1 cellular context compared by ENCODE assay signal in genomic region chr17:8159032-8159400, GRCh38.
TF ChIP-seq lines count a peak whose summit lies in the region.

No MANE protein-coding gene starts in this region.

TF ChIP-seq in HepG2, 621 proteins besides CTCF, POLR2A, EP300 and RAD21:
- TF ChIP-seq REPIN1 (CRISPR knock-in tag; IDR thresholded peaks at IDR 0.05; ENCODE audit: borderline replicate concordance, low read depth) (no peak), ZFP90 (CRISPR knock-in tag; IDR thresholded peaks at IDR 0.05; ENCODE audit: borderline replicate concordance) (no peak), ZNF616 (CRISPR knock-in tag; IDR thresholded peaks at IDR 0.05; ENCODE audit: low read depth) (no peak), KDM1A (CRISPR knock-in tag; IDR thresholded peaks at IDR 0.05) (no peak), PHF21A (CRISPR knock-in tag; IDR thresholded peaks at IDR 0.05) (no peak), ZNF317 (CRISPR knock-in tag; IDR thresholded peaks at IDR 0.05) (no peak), ZNF614 (CRISPR knock-in tag; IDR thresholded peaks at IDR 0.05; ENCODE audit: borderline replicate concordance) (no peak), ATF6 (CRISPR knock-in tag; conservative IDR thresholded peaks at IDR 0.05) (no peak), ZNF713 (CRISPR knock-in tag; IDR thresholded peaks at IDR 0.05) (no peak), POLR2G (IDR thresholded peaks at IDR 0.05; ENCODE audit: low read depth, low read length) (no peak), ZNF816 (CRISPR knock-in tag; IDR thresholded peaks at IDR 0.05; ENCODE audit: borderline replicate concordance) (no peak), SRSF1 (optimal IDR thresholded peaks at IDR 0.05; ENCODE audit: low read depth, low read length) (no peak), BRF2 (CRISPR knock-in tag; IDR thresholded peaks at IDR 0.05) (no peak), HMG20A (CRISPR knock-in tag; IDR thresholded peaks at IDR 0.05; ENCODE audit: borderline replicate concordance) (no peak), AGO2 (optimal IDR thresholded peaks at IDR 0.05; ENCODE audit: low read depth, low read length) (no peak), SRSF4 (IDR thresholded peaks at IDR 0.05; ENCODE audit: low read depth, low read length, poor library complexity, severe bottlenecking) (no peak)
- TF ChIP-seq, protein P1, sequence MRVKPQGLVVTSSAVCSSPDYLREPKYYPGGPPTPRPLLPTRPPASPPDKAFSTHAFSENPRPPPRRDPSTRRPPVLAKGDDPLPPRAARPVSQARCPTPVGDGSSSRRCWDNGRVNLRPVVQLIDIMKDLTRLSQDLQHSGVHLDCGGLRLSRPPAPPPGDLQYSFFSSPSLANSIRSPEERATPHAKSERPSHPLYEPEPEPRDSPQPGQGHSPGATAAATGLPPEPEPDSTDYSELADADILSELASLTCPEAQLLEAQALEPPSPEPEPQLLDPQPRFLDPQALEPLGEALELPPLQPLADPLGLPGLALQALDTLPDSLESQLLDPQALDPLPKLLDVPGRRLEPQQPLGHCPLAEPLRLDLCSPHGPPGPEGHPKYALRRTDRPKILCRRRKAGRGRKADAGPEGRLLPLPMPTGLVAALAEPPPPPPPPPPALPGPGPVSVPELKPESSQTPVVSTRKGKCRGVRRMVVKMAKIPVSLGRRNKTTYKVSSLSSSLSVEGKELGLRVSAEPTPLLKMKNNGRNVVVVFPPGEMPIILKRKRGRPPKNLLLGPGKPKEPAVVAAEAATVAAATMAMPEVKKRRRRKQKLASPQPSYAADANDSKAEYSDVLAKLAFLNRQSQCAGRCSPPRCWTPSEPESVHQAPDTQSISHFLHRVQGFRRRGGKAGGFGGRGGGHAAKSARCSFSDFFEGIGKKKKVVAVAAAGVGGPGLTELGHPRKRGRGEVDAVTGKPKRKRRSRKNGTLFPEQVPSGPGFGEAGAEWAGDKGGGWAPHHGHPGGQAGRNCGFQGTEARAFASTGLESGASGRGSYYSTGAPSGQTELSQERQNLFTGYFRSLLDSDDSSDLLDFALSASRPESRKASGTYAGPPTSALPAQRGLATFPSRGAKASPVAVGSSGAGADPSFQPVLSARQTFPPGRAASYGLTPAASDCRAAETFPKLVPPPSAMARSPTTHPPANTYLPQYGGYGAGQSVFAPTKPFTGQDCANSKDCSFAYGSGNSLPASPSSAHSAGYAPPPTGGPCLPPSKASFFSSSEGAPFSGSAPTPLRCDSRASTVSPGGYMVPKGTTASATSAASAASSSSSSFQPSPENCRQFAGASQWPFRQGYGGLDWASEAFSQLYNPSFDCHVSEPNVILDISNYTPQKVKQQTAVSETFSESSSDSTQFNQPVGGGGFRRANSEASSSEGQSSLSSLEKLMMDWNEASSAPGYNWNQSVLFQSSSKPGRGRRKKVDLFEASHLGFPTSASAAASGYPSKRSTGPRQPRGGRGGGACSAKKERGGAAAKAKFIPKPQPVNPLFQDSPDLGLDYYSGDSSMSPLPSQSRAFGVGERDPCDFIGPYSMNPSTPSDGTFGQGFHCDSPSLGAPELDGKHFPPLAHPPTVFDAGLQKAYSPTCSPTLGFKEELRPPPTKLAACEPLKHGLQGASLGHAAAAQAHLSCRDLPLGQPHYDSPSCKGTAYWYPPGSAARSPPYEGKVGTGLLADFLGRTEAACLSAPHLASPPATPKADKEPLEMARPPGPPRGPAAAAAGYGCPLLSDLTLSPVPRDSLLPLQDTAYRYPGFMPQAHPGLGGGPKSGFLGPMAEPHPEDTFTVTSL (CRISPR knock-in tag; IDR thresholded peaks at IDR 0.05; ENCODE audit: borderline replicate concordance): no peak
- TF ChIP-seq, protein P2, sequence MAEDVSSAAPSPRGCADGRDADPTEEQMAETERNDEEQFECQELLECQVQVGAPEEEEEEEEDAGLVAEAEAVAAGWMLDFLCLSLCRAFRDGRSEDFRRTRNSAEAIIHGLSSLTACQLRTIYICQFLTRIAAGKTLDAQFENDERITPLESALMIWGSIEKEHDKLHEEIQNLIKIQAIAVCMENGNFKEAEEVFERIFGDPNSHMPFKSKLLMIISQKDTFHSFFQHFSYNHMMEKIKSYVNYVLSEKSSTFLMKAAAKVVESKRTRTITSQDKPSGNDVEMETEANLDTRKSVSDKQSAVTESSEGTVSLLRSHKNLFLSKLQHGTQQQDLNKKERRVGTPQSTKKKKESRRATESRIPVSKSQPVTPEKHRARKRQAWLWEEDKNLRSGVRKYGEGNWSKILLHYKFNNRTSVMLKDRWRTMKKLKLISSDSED (CRISPR knock-in tag; IDR thresholded peaks at IDR 0.05): no peak
